ENCODE assay signal across 18 cellular contexts in the genomic region with DNA sequence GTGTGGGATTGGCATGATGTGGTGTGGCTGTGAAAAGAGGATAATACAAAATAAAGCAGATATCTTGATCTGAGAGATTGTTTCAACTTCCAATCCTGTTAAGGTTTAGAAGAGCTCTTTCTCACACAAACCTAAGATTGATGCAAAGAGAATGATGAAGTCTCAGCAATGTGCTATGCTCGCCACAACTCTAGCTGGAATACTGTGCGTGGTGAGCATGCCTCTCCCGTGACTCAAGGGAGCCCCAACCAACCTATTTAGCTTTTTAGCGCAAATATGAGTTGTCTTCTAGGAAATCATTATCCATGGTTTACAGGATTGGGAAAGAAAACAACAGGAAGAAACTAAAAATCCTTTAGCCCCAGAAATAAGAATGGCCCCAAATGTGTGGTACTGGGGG. TPM values are rescaled to one million over a fixed set of nuclear protein-coding genes. Genes with fewer than 3 reads are reported as not detected.
DNase-seq lines count a peak whose midpoint lies in the region; ATAC-seq, FAIRE-seq and TF ChIP-seq lines count a peak whose summit lies in the region.
"Had no signal": no experiment of that assay in that cellular context is flagged by ENCODE, and none has a peak within 500 bp of the region (broad histone marks: within the 10 kb centered on the region; RNA-seq: fewer than 3 reads in every experiment).

No MANE protein-coding gene starts in this region.

- POLR2A ChIA-PET in activated CD4-positive, alpha-beta T cell treated with anti-CD3 and anti-CD28 coated beads, Interleukin-2, amount 10 ng/mL, durations not matched to agents 7 days and 5 days (lab: Charles Lee): no interaction called here

- no peaks in the 10 kb centered on the region for H3K27me3 Mint-ChIP-seq in activated CD4-positive, alpha-beta T cell treated with anti-CD3 and anti-CD28 coated beads, Interleukin-2, amount 10 ng/mL, durations not matched to agents 7 days and 5 days
- H3K27me3 Mint-ChIP-seq in stimulated activated naive B cell treated with anti-CD40 and anti-IgM and Interleukin-4, amounts not matched to agents 10 μg/mL and 1 μg/mL and 100 μg/mL, for 72 hours: no peaks in the 10 kb centered on the region
- H3K27me3 Mint-ChIP-seq: natural killer cell treated with Interleukin-12 subunit alpha and Interleukin-12 subunit beta and Interleukin-15 and Interleukin-18, amount 100 ng/mL, for 72 hours had no signal

- no peak overlapping the region for H3K4me3 Mint-ChIP-seq in activated CD4-positive, alpha-beta T cell treated with anti-CD3 and anti-CD28 coated beads, Interleukin-2, amount 10 ng/mL, durations not matched to agents 7 days and 5 days
- H3K4me3 Mint-ChIP-seq in stimulated activated naive B cell treated with anti-CD40 and anti-IgM and Interleukin-4, amounts not matched to agents 10 μg/mL and 1 μg/mL and 100 μg/mL, for 72 hours: peak overlapping the region in 1 of 2 donors; percentile 22
- H3K4me3 Mint-ChIP-seq: natural killer cell treated with Interleukin-12 subunit alpha and Interleukin-12 subunit beta and Interleukin-15 and Interleukin-18, amount 100 ng/mL, for 72 hours had no signal

- no peak for FAIRE-seq in RCC 7860 (lab: Jason Lieb, UNC)

- no peak for DNase-seq in activated CD4-positive, alpha-beta T cell treated with anti-CD3 and anti-CD28 coated beads, Interleukin-2, amount 10 ng/mL, durations not matched to agents 7 days and 5 days
- DNase-seq in activated CD4-positive, alpha-beta T cell treated with anti-CD3 and anti-CD28 coated beads for 4 hours: no peak
- DNase-seq in RCC 7860 (ENCODE audit: low spot score) (peak; percentile 19), fibroblast of pulmonary artery (ENCODE audit: low read depth) (peak; percentile 6), ecto neural progenitor cell (ENCODE audit: low spot score) (no peak), foreskin fibroblast (no peak)
- DNase-seq in stimulated activated naive B cell treated with anti-CD40 and anti-IgM and Interleukin-4, amounts not matched to agents 10 μg/mL and 1 μg/mL and 100 μg/mL, for 72 hours: no peak
- no peak for DNase-seq in activated effector memory CD4-positive, alpha-beta T cell treated with Interleukin-2 at 50 U/mL for 16 hours
- DNase-seq: dermis blood vessel endothelial cell; esophagus squamous epithelium; HCEC 1CT; NCI-H1436 treated with DMSO at 0.1 percent for 48 hours; NCI-H345; stimulated activated CD4-positive, alpha-beta T cell treated with anti-CD3 and anti-CD28 coated beads, Interleukin-4, amount 100 ng/mL, for 1 hour had no signal

- peaks cover 87% of the 10 kb centered on the region for H3K36me3 Mint-ChIP-seq in activated CD4-positive, alpha-beta T cell treated with anti-CD3 and anti-CD28 coated beads, Interleukin-2, amount 10 ng/mL, durations not matched to agents 7 days and 5 days (ENCODE audit: low read depth)
- peaks cover 58 to 82% of the 10 kb centered on the region in 2 donors for H3K36me3 Mint-ChIP-seq in stimulated activated naive B cell treated with anti-CD40 and anti-IgM and Interleukin-4, amounts not matched to agents 10 μg/mL and 1 μg/mL and 100 μg/mL, for 72 hours
- H3K36me3 Mint-ChIP-seq: natural killer cell treated with Interleukin-12 subunit alpha and Interleukin-12 subunit beta and Interleukin-15 and Interleukin-18, amount 100 ng/mL, for 72 hours had no signal

- H3K9me3 Mint-ChIP-seq in activated CD4-positive, alpha-beta T cell treated with anti-CD3 and anti-CD28 coated beads, Interleukin-2, amount 10 ng/mL, durations not matched to agents 7 days and 5 days: peaks cover 13% of the 10 kb centered on the region
- H3K9me3 Mint-ChIP-seq in stimulated activated naive B cell treated with anti-CD40 and anti-IgM and Interleukin-4, amounts not matched to agents 10 μg/mL and 1 μg/mL and 100 μg/mL, for 72 hours: peaks cover 0 to 1% of the 10 kb centered on the region in 2 donors
- H3K9me3 Mint-ChIP-seq: natural killer cell treated with Interleukin-12 subunit alpha and Interleukin-12 subunit beta and Interleukin-15 and Interleukin-18, amount 100 ng/mL, for 72 hours had no signal

- no peak overlapping the region for H3K4me3 ChIP-seq in fibroblast of pulmonary artery (replicated peaks; ENCODE audit: low read depth, low read length)
- no peak overlapping the region for H3K4me3 ChIP-seq in foreskin fibroblast (ENCODE audit: low read depth in 1 of 2, low read length in 2 of 2)
- H3K4me3 ChIP-seq: esophagus squamous epithelium, SJSA1 had no signal

- CTCF ChIA-PET in activated CD4-positive, alpha-beta T cell treated with anti-CD3 and anti-CD28 coated beads, Interleukin-2, amount 10 ng/mL, durations not matched to agents 7 days and 5 days (lab: Charles Lee): no interaction called here

- H3K27ac Mint-ChIP-seq in activated CD4-positive, alpha-beta T cell treated with anti-CD3 and anti-CD28 coated beads, Interleukin-2, amount 10 ng/mL, durations not matched to agents 7 days and 5 days: peak overlapping the region; percentile 50
- H3K27ac Mint-ChIP-seq in stimulated activated naive B cell treated with anti-CD40 and anti-IgM and Interleukin-4, amounts not matched to agents 10 μg/mL and 1 μg/mL and 100 μg/mL, for 72 hours: peak overlapping the region; percentile 86
- H3K27ac Mint-ChIP-seq: natural killer cell treated with Interleukin-12 subunit alpha and Interleukin-12 subunit beta and Interleukin-15 and Interleukin-18, amount 100 ng/mL, for 72 hours had no signal

- ATAC-seq in stimulated activated naive B cell treated with anti-CD40 and anti-IgM and Interleukin-4, amounts not matched to agents 10 μg/mL and 1 μg/mL and 100 μg/mL, for 72 hours (replicated peaks): no peak
- ATAC-seq: left lobe of liver; natural killer cell treated with Interleukin-12 subunit alpha and Interleukin-12 subunit beta and Interleukin-15 and Interleukin-18, amount 100 ng/mL, for 72 hours had no signal

- H3K4me1 Mint-ChIP-seq in activated CD4-positive, alpha-beta T cell treated with anti-CD3 and anti-CD28 coated beads, Interleukin-2, amount 10 ng/mL, durations not matched to agents 7 days and 5 days: peaks cover 85% of the 10 kb centered on the region
- peaks cover 55 to 84% of the 10 kb centered on the region in 2 donors for H3K4me1 Mint-ChIP-seq in stimulated activated naive B cell treated with anti-CD40 and anti-IgM and Interleukin-4, amounts not matched to agents 10 μg/mL and 1 μg/mL and 100 μg/mL, for 72 hours

- TF ChIP-seq CTCF in fibroblast of pulmonary artery (IDR thresholded peaks at IDR 0.05; ENCODE audit: low read length, missing control alignments) (no peak), foreskin fibroblast (IDR thresholded peaks at IDR 0.05; ENCODE audit: low read depth, low read length) (no peak)

RNA-seq across cellular contexts. Expression of gene BTLA, which starts 28.5 kb away (rescaled TPM):
- 10 to 100 TPM; 43.1 to 47.5 TPM for total RNA-seq in activated CD4-positive, alpha-beta T cell treated with anti-CD3 and anti-CD28 coated beads, Interleukin-2, amount 10 ng/mL, durations not matched to agents 7 days and 5 days
- total RNA-seq: A172, SJSA1 had no signal

Comparison
In these comparisons a context has a peak if more than half of its experiments do, and no peak if none do; other contexts are left out.
1. DNase-seq: peak in RCC 7860 (single experiment) and fibroblast of pulmonary artery (single experiment); none in activated CD4-positive, alpha-beta T cell treated with anti-CD3 and anti-CD28 coated beads, Interleukin-2, amount 10 ng/mL, durations not matched to agents 7 days and 5 days (single experiment), activated CD4-positive, alpha-beta T cell treated with anti-CD3 and anti-CD28 coated beads for 4 hours (0 of 2), stimulated activated naive B cell treated with anti-CD40 and anti-IgM and Interleukin-4, amounts not matched to agents 10 μg/mL and 1 μg/mL and 100 μg/mL, for 72 hours (single experiment), ecto neural progenitor cell (single experiment), foreskin fibroblast (0 of 2) and activated effector memory CD4-positive, alpha-beta T cell treated with Interleukin-2 at 50 U/mL for 16 hours (single experiment).